Comparison of ENCODE assay signal across 1 cellular context in genomic region chr13:30114586-30115256, GRCh38.
TF ChIP-seq lines count a peak whose summit lies in the region.

No MANE protein-coding gene starts in this region.

TF ChIP-seq in HepG2, 621 proteins besides CTCF, POLR2A, EP300 and RAD21 (continued from another document and continues in another):
- TF ChIP-seq, protein P1, sequence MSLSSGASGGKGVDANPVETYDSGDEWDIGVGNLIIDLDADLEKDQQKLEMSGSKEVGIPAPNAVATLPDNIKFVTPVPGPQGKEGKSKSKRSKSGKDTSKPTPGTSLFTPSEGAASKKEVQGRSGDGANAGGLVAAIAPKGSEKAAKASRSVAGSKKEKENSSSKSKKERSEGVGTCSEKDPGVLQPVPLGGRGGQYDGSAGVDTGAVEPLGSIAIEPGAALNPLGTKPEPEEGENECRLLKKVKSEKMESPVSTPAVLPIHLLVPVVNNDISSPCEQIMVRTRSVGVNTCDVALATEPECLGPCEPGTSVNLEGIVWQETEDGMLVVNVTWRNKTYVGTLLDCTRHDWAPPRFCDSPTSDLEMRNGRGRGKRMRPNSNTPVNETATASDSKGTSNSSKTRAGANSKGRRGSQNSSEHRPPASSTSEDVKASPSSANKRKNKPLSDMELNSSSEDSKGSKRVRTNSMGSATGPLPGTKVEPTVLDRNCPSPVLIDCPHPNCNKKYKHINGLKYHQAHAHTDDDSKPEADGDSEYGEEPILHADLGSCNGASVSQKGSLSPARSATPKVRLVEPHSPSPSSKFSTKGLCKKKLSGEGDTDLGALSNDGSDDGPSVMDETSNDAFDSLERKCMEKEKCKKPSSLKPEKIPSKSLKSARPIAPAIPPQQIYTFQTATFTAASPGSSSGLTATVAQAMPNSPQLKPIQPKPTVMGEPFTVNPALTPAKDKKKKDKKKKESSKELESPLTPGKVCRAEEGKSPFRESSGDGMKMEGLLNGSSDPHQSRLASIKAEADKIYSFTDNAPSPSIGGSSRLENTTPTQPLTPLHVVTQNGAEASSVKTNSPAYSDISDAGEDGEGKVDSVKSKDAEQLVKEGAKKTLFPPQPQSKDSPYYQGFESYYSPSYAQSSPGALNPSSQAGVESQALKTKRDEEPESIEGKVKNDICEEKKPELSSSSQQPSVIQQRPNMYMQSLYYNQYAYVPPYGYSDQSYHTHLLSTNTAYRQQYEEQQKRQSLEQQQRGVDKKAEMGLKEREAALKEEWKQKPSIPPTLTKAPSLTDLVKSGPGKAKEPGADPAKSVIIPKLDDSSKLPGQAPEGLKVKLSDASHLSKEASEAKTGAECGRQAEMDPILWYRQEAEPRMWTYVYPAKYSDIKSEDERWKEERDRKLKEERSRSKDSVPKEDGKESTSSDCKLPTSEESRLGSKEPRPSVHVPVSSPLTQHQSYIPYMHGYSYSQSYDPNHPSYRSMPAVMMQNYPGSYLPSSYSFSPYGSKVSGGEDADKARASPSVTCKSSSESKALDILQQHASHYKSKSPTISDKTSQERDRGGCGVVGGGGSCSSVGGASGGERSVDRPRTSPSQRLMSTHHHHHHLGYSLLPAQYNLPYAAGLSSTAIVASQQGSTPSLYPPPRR (CRISPR knock-in tag; IDR thresholded peaks at IDR 0.05; ENCODE audit: borderline replicate concordance) = no peak
- no peak for TF ChIP-seq YY1 (IDR thresholded peaks at IDR 0.05; ENCODE audit: insufficient read depth, insufficient replicate concordance, low read depth, low read length)
- TF ChIP-seq, protein P2, sequence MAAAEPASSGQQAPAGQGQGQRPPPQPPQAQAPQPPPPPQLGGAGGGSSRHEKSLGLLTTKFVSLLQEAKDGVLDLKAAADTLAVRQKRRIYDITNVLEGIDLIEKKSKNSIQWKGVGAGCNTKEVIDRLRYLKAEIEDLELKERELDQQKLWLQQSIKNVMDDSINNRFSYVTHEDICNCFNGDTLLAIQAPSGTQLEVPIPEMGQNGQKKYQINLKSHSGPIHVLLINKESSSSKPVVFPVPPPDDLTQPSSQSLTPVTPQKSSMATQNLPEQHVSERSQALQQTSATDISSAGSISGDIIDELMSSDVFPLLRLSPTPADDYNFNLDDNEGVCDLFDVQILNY (CRISPR knock-in tag; conservative IDR thresholded peaks at IDR 0.05) = no peak
- no peak for TF ChIP-seq MEF2D (CRISPR knock-in tag; IDR thresholded peaks at IDR 0.05)
- TF ChIP-seq ZNF17 (CRISPR knock-in tag; IDR thresholded peaks at IDR 0.05) = no peak
- no peak for TF ChIP-seq RFXANK (CRISPR knock-in tag; IDR thresholded peaks at IDR 0.05)
- no peak for TF ChIP-seq ZNF605 (CRISPR knock-in tag; IDR thresholded peaks at IDR 0.05)
- TF ChIP-seq, protein P3, sequence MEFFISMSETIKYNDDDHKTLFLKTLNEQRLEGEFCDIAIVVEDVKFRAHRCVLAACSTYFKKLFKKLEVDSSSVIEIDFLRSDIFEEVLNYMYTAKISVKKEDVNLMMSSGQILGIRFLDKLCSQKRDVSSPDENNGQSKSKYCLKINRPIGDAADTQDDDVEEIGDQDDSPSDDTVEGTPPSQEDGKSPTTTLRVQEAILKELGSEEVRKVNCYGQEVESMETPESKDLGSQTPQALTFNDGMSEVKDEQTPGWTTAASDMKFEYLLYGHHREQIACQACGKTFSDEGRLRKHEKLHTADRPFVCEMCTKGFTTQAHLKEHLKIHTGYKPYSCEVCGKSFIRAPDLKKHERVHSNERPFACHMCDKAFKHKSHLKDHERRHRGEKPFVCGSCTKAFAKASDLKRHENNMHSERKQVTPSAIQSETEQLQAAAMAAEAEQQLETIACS (CRISPR knock-in tag; IDR thresholded peaks at IDR 0.05) = peak; percentile 91
- no peak for TF ChIP-seq ZNF564 (CRISPR knock-in tag; IDR thresholded peaks at IDR 0.05)
- TF ChIP-seq TRIM24 (CRISPR knock-in tag; IDR thresholded peaks at IDR 0.05) = no peak
- TF ChIP-seq RFX1 (IDR thresholded peaks at IDR 0.05) = no peak
- no peak for TF ChIP-seq CHD4 (IDR thresholded peaks at IDR 0.05; ENCODE audit: borderline replicate concordance, low read length)
- TF ChIP-seq KDM5B (CRISPR knock-in tag; IDR thresholded peaks at IDR 0.05; ENCODE audit: borderline replicate concordance) = no peak
- no peak for TF ChIP-seq ZNF549 (CRISPR knock-in tag; IDR thresholded peaks at IDR 0.05)
- TF ChIP-seq ZNF792 (CRISPR knock-in tag; IDR thresholded peaks at IDR 0.05) = no peak
- TF ChIP-seq KAT2B (IDR thresholded peaks at IDR 0.05; ENCODE audit: borderline replicate concordance, low read depth, low read length) = no peak
- TF ChIP-seq BCL3 (CRISPR knock-in tag; IDR thresholded peaks at IDR 0.05) = no peak
- no peak for TF ChIP-seq MTA1 (CRISPR knock-in tag; IDR thresholded peaks at IDR 0.05; ENCODE audit: borderline replicate concordance)
- TF ChIP-seq MTA3 (CRISPR knock-in tag; IDR thresholded peaks at IDR 0.05) = no peak
- no peak for TF ChIP-seq ARNT (IDR thresholded peaks at IDR 0.05)
- no peak for TF ChIP-seq FOXM1 (CRISPR knock-in tag; IDR thresholded peaks at IDR 0.05)
- peak; percentile 73 for TF ChIP-seq SALL1 (CRISPR knock-in tag; IDR thresholded peaks at IDR 0.05)
- no peak for TF ChIP-seq CENPX (CRISPR knock-in tag; IDR thresholded peaks at IDR 0.05)
- peak; percentile 50; the same call in 1 of the 2 replicates for TF ChIP-seq ZNF761 (CRISPR knock-in tag; conservative IDR thresholded peaks at IDR 0.05)
- no peak for TF ChIP-seq NR2C2 (CRISPR knock-in tag; IDR thresholded peaks at IDR 0.05; ENCODE audit: borderline replicate concordance)
- TF ChIP-seq, protein P4, sequence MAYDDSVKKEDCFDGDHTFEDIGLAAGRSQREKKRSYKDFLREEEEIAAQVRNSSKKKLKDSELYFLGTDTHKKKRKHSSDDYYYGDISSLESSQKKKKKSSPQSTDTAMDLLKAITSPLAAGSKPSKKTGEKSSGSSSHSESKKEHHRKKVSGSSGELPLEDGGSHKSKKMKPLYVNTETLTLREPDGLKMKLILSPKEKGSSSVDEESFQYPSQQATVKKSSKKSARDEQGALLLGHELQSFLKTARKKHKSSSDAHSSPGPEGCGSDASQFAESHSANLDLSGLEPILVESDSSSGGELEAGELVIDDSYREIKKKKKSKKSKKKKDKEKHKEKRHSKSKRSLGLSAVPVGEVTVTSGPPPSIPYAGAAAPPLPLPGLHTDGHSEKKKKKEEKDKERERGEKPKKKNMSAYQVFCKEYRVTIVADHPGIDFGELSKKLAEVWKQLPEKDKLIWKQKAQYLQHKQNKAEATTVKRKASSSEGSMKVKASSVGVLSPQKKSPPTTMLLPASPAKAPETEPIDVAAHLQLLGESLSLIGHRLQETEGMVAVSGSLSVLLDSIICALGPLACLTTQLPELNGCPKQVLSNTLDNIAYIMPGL (CRISPR knock-in tag; IDR thresholded peaks at IDR 0.05; ENCODE audit: borderline replicate concordance in 1 of 2, low read depth in 1 of 2) = peak; percentile 91 to 94
- TF ChIP-seq ZSCAN22 (CRISPR knock-in tag; IDR thresholded peaks at IDR 0.05) = no peak
- no peak for TF ChIP-seq ZBTB7B (CRISPR knock-in tag; IDR thresholded peaks at IDR 0.05)
- TF ChIP-seq, protein P5, sequence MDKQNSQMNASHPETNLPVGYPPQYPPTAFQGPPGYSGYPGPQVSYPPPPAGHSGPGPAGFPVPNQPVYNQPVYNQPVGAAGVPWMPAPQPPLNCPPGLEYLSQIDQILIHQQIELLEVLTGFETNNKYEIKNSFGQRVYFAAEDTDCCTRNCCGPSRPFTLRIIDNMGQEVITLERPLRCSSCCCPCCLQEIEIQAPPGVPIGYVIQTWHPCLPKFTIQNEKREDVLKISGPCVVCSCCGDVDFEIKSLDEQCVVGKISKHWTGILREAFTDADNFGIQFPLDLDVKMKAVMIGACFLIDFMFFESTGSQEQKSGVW (CRISPR knock-in tag; IDR thresholded peaks at IDR 0.05; ENCODE audit: borderline replicate concordance) = no peak
- TF ChIP-seq, protein P6, sequence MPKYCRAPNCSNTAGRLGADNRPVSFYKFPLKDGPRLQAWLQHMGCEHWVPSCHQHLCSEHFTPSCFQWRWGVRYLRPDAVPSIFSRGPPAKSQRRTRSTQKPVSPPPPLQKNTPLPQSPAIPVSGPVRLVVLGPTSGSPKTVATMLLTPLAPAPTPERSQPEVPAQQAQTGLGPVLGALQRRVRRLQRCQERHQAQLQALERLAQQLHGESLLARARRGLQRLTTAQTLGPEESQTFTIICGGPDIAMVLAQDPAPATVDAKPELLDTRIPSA (CRISPR knock-in tag; IDR thresholded peaks at IDR 0.05; ENCODE audit: borderline replicate concordance) = no peak
- 0 out of 2 replicates have a peak, but pooled peaks have one; percentile 5 for TF ChIP-seq RARA (CRISPR knock-in tag; IDR thresholded peaks at IDR 0.05)
- peak; percentile 64; the same call in 1 of the 2 replicates for TF ChIP-seq TOPORS (CRISPR knock-in tag; IDR thresholded peaks at IDR 0.05)
- no peak for TF ChIP-seq AHR (CRISPR knock-in tag; IDR thresholded peaks at IDR 0.05)
- TF ChIP-seq REST (IDR thresholded peaks at IDR 0.05; ENCODE audit: borderline replicate concordance in 1 of 2, low read depth in 1 of 2, low read length in 2 of 2) = no peak
- no peak for TF ChIP-seq GRHL1 (CRISPR knock-in tag; conservative IDR thresholded peaks at IDR 0.05)
- TF ChIP-seq, protein P7, sequence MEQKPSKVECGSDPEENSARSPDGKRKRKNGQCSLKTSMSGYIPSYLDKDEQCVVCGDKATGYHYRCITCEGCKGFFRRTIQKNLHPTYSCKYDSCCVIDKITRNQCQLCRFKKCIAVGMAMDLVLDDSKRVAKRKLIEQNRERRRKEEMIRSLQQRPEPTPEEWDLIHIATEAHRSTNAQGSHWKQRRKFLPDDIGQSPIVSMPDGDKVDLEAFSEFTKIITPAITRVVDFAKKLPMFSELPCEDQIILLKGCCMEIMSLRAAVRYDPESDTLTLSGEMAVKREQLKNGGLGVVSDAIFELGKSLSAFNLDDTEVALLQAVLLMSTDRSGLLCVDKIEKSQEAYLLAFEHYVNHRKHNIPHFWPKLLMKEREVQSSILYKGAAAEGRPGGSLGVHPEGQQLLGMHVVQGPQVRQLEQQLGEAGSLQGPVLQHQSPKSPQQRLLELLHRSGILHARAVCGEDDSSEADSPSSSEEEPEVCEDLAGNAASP (CRISPR knock-in tag; IDR thresholded peaks at IDR 0.05; ENCODE audit: borderline replicate concordance) = no peak
- TF ChIP-seq, protein P8, sequence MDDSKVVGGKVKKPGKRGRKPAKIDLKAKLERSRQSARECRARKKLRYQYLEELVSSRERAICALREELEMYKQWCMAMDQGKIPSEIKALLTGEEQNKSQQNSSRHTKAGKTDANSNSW (CRISPR knock-in tag; IDR thresholded peaks at IDR 0.05; ENCODE audit: borderline replicate concordance) = no peak
- no peak for TF ChIP-seq ZNF431 (CRISPR knock-in tag; IDR thresholded peaks at IDR 0.05; ENCODE audit: borderline replicate concordance, low read depth)
- TF ChIP-seq ZNF775 (CRISPR knock-in tag; IDR thresholded peaks at IDR 0.05; ENCODE audit: borderline replicate concordance) = no peak
- TF ChIP-seq ARNTL (CRISPR knock-in tag; IDR thresholded peaks at IDR 0.05) = no peak
- 0 out of 2 replicates have a peak, but pooled peaks have one; percentile 11 for TF ChIP-seq PHF21A (CRISPR knock-in tag; IDR thresholded peaks at IDR 0.05)
- no peak for TF ChIP-seq TBP (CRISPR knock-in tag; IDR thresholded peaks at IDR 0.05)
- no peak; the same call in 1 of the 2 replicates for TF ChIP-seq ZSCAN31 (CRISPR knock-in tag; IDR thresholded peaks at IDR 0.05; ENCODE audit: low read depth)
- TF ChIP-seq SNAPC2 (CRISPR knock-in tag; IDR thresholded peaks at IDR 0.05) = no peak
